15 cellular contexts compared by ENCODE assay signal in the genomic region with DNA sequence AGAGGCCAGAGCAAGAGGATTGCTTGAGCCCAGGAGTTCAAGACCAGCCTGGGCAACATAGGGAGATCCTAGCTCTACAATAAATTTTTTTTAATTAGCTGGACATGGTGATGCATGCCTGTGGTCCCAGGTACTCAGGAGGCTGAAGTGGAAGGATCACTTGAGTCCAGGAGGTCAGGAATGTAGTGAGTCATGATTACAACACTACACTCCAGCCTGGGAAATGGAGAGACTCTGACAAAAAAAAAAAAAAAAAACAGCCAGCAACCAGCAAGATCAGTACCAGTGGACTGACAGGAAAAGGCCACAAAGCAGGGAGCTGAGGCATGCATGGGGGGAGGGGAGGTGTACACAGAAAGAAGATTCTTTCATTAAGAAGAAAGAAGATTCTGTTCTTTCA. TPM values are rescaled to one million over a fixed set of nuclear protein-coding genes. Genes with fewer than 3 reads are reported as not detected.
DNase-seq lines count a peak whose midpoint lies in the region; ATAC-seq and TF ChIP-seq lines count a peak whose summit lies in the region.
"Had no signal": no experiment of that assay in that cellular context is flagged by ENCODE, and none has a peak within 500 bp of the region (broad histone marks: within the 10 kb centered on the region; RNA-seq: fewer than 3 reads in every experiment).

No MANE protein-coding gene starts in this region.

- H2AFZ ChIP-seq in PC-9, result no peak overlapping the region
- H2AFZ ChIP-seq: neural progenitor cell had no signal

- H3K27me3 ChIP-seq in PC-9 (ENCODE audit: insufficient read depth, low read depth) (no peaks in the 10 kb centered on the region), aorta (ENCODE audit: control insufficient read depth in 1 of 2, insufficient read depth in 2 of 2, low read length in 1 of 2) (no peaks in the 10 kb centered on the region), Peyer's patch (no peaks in the 10 kb centered on the region)
- H3K27me3 ChIP-seq: cardiac muscle cell, neural progenitor cell, sigmoid colon had no signal

- no peak for TF ChIP-seq POLR2A in Peyer's patch (IDR thresholded peaks at IDR 0.05)

- peaks cover 17% of the 10 kb centered on the region for H3K9me3 ChIP-seq in PC-9 (ENCODE audit: insufficient read depth, low read depth)
- H3K9me3 ChIP-seq in aorta (ENCODE audit: control insufficient read depth, low read length), result no peaks in the 10 kb centered on the region
- no peaks in the 10 kb centered on the region for H3K9me3 ChIP-seq in Peyer's patch

- intact Hi-C loops in PC-9 (cut with micrococcal nuclease; ENCODE audit: unreplicated experiment), result no loop called here
- intact Hi-C loops in aorta (cut with DNase I), result no loop called here

- POLR2A ChIA-PET in PC-9 (lab: Charles Lee; ENCODE audit: unreplicated experiment), result no interaction called here

- no peak for TF ChIP-seq CTCF in PC-9 (conservative IDR thresholded peaks at IDR 0.05)
- no peak for TF ChIP-seq CTCF in Peyer's patch (IDR thresholded peaks at IDR 0.05)

- no TSS peak for BruUV-seq in PC-9 (replicated peaks; lab: Mats Ljungman, UMichigan)

- H3F3A ChIP-seq in PC-9 (ENCODE audit: insufficient read depth, low read depth), result peaks cover 19% of the 10 kb centered on the region; the same call in 1 of the 2 replicates

- peaks cover 50% of the 10 kb centered on the region for H3K4me1 ChIP-seq in PC-9 (replicated peaks; ENCODE audit: insufficient read depth)
- no peaks in the 10 kb centered on the region for H3K4me1 ChIP-seq in aorta (ENCODE audit: control insufficient read depth in 1 of 2, insufficient read depth in 2 of 2, low read length in 2 of 2)
- H3K4me1 ChIP-seq in Peyer's patch, result no peaks in the 10 kb centered on the region
- H3K4me1 ChIP-seq: neural progenitor cell, sigmoid colon had no signal

- H4K20me1 ChIP-seq in PC-9 (ENCODE audit: insufficient read depth), result no peaks in the 10 kb centered on the region

- H3K79me2 ChIP-seq in PC-9 (ENCODE audit: low read depth), result no peaks in the 10 kb centered on the region

- H3K9me2 ChIP-seq in PC-9 (ENCODE audit: insufficient read depth), result no peaks in the 10 kb centered on the region

- CTCF ChIA-PET in PC-9 (lab: Charles Lee), result interaction anchor here (0.5 to 0.6 kb wide), 2 partner anchors 212 to 489 kb away, joined by 3 to 9 read pairs; no protein-coding TSS in a partner anchor

- ATAC-seq in aorta (ENCODE audit: low FRiP score) (no peak), HG03025 (IDR thresholded peaks at IDR 0.05; ENCODE audit: low FRiP score, unreplicated experiment) (no peak)
- ATAC-seq: effector memory CD8-positive, alpha-beta T cell had no signal

- peak overlapping the region; percentile 56 for H3K27ac ChIP-seq in PC-9
- peak overlapping the region; percentile 48 for H3K27ac ChIP-seq in epithelial cell of prostate
- no peak overlapping the region for H3K27ac ChIP-seq in aorta (ENCODE audit: low read depth in 1 of 2, low read length in 2 of 2)
- H3K27ac ChIP-seq in Peyer's patch, result no peak overlapping the region
- H3K27ac ChIP-seq: C4-2B, cardiac muscle cell, neural progenitor cell, sigmoid colon had no signal

- H3K4me2 ChIP-seq in PC-9, result peak overlapping the region; percentile 37
- H3K4me2 ChIP-seq: neural progenitor cell had no signal

- H3K4me3 ChIP-seq in PC-9 (no peak overlapping the region), aorta (ENCODE audit: low read length in 2 of 2) (no peak overlapping the region), Peyer's patch (no peak overlapping the region)
- H3K4me3 ChIP-seq: cardiac muscle cell, neural progenitor cell, sigmoid colon had no signal

- H3K36me3 ChIP-seq in PC-9 (ENCODE audit: low read depth) (no peaks in the 10 kb centered on the region), aorta (ENCODE audit: control insufficient read depth in 1 of 2, insufficient read depth in 2 of 2, low read length in 1 of 2) (no peaks in the 10 kb centered on the region), Peyer's patch (no peaks in the 10 kb centered on the region)
- H3K36me3 ChIP-seq: cardiac muscle cell, neural progenitor cell, sigmoid colon had no signal

- DNase-seq in GM04503 (ENCODE audit: low read depth) (peak; percentile 12), PC-9 (peak; percentile 19 to 84), epithelial cell of prostate (ENCODE audit: low read depth, low spot score) (peak; percentile 40), non-pigmented ciliary epithelial cell (ENCODE audit: low read depth) (peak; percentile 55), aorta (no peak), Peyer's patch (no peak)
- no peak for DNase-seq in activated CD4-positive, alpha-beta T cell treated with anti-CD3 and anti-CD28 coated beads for 48 hours
- DNase-seq: effector memory CD8-positive, alpha-beta T cell; hypothalamus; sigmoid colon; stimulated activated naive CD4-positive, alpha-beta T cell had no signal

RNA-seq across cellular contexts. Expression of a gene that starts 52.7 kb away (rescaled TPM):
- total RNA-seq in PC-9 (2021), result 3.9 and 5.6 TPM in 2 replicates
- 1 to 10 TPM; 6.2 to 6.8 TPM for total RNA-seq in aorta
- 1 to 10 TPM; 1.6 to 5.3 TPM for polyA plus RNA-seq in aorta
- 1 to 10 TPM; 3.8 to 5.5 (median 4.6) TPM for total RNA-seq in Peyer's patch

Comparison
In these comparisons a context has a peak if more than half of its experiments do, and no peak if none do; other contexts are left out.
1. DNase-seq: peak in GM04503 (single experiment), PC-9 (2 of 2), epithelial cell of prostate (single experiment) and non-pigmented ciliary epithelial cell (single experiment); none in activated CD4-positive, alpha-beta T cell treated with anti-CD3 and anti-CD28 coated beads for 48 hours (single experiment), aorta (0 of 2) and Peyer's patch (0 of 3).
2. H3K27ac ChIP-seq: peak in PC-9 (single experiment) and epithelial cell of prostate (single experiment); none in aorta (0 of 2) and Peyer's patch (0 of 4).